In genomic region chr9:121125590-121125989, GRCh38 we compare ENCODE assay signal across 17 cellular contexts. TPM values are rescaled to one million over a fixed set of nuclear protein-coding genes. Genes with fewer than 3 reads are reported as not detected.
DNase-seq lines count a peak whose midpoint lies in the region; ATAC-seq and TF ChIP-seq lines count a peak whose summit lies in the region.
"Had no signal": no experiment of that assay in that cellular context is flagged by ENCODE, and none has a peak within 500 bp of the region (broad histone marks: within the 10 kb centered on the region; RNA-seq: fewer than 3 reads in every experiment).

No MANE protein-coding gene starts in this region.

- H3K36me3 Mint-ChIP-seq in activated T-cell treated with anti-CD3 and anti-CD28 coated beads, Interleukin-2, amount 50 U/mL, for 24 hours (ENCODE audit: low read depth): peaks cover 83% of the 10 kb centered on the region
- H3K36me3 Mint-ChIP-seq in CD4-positive, CD25-positive, alpha-beta regulatory T cell: peaks cover 56% of the 10 kb centered on the region
- H3K36me3 Mint-ChIP-seq in T-helper 17 cell (ENCODE audit: low read depth): peaks cover 10% of the 10 kb centered on the region
- H3K36me3 Mint-ChIP-seq in naive thymus-derived CD8-positive, alpha-beta T cell: peaks cover 20 to 63% (median 49%) of the 10 kb centered on the region in 3 donors

- peaks cover 32% of the 10 kb centered on the region for H3K36me3 ChIP-seq in CD4-positive, CD25-positive, alpha-beta regulatory T cell (ENCODE audit: control insufficient read depth, insufficient read depth, low read length)

- H3K9me3 Mint-ChIP-seq in activated T-cell treated with anti-CD3 and anti-CD28 coated beads, Interleukin-2, amount 50 U/mL, for 24 hours: peaks cover 6% of the 10 kb centered on the region
- H3K9me3 Mint-ChIP-seq in CD4-positive, CD25-positive, alpha-beta regulatory T cell: peaks cover 0 to 20% (median 4%) of the 10 kb centered on the region in 7 donors
- H3K9me3 Mint-ChIP-seq in naive thymus-derived CD8-positive, alpha-beta T cell: peaks cover 4 to 19% (median 6%) of the 10 kb centered on the region in 9 donors

- peaks cover 47% of the 10 kb centered on the region for H3K4me1 ChIP-seq in CD4-positive, CD25-positive, alpha-beta regulatory T cell (ENCODE audit: control insufficient read depth, insufficient read depth, low read length, poor library complexity, severe bottlenecking)

- peak overlapping the region; percentile 12 for H3K27ac Mint-ChIP-seq in activated T-cell treated with anti-CD3 and anti-CD28 coated beads, Interleukin-2, amount 50 U/mL, for 24 hours
- peak overlapping the region in 2 of 3 donors; percentile 21 to 59 for H3K27ac Mint-ChIP-seq in CD4-positive, CD25-positive, alpha-beta regulatory T cell
- H3K27ac Mint-ChIP-seq in T-helper 17 cell: peak overlapping the region; percentile 74
- H3K27ac Mint-ChIP-seq in naive thymus-derived CD8-positive, alpha-beta T cell: peak overlapping the region in 7 of 10 donors; percentile 9 to 74 (median 41)

- H3K4me1 Mint-ChIP-seq in activated T-cell treated with anti-CD3 and anti-CD28 coated beads, Interleukin-2, amount 50 U/mL, for 24 hours (ENCODE audit: low read depth): peaks cover 73% of the 10 kb centered on the region
- H3K4me1 Mint-ChIP-seq in CD4-positive, CD25-positive, alpha-beta regulatory T cell: peaks cover 26 to 81% (median 55%) of the 10 kb centered on the region in 4 donors
- peaks cover 34% of the 10 kb centered on the region for H3K4me1 Mint-ChIP-seq in T-helper 17 cell
- peaks cover 36 to 76% (median 73%) of the 10 kb centered on the region in 4 donors for H3K4me1 Mint-ChIP-seq in naive thymus-derived CD8-positive, alpha-beta T cell

- H3K27me3 Mint-ChIP-seq in activated T-cell treated with anti-CD3 and anti-CD28 coated beads, Interleukin-2, amount 50 U/mL, for 24 hours: no peaks in the 10 kb centered on the region
- H3K27me3 Mint-ChIP-seq in CD4-positive, CD25-positive, alpha-beta regulatory T cell: peaks cover under 1% of the 10 kb centered on the region
- H3K27me3 Mint-ChIP-seq in T-helper 17 cell: no peaks in the 10 kb centered on the region
- no peaks in the 10 kb centered on the region for H3K27me3 Mint-ChIP-seq in naive thymus-derived CD8-positive, alpha-beta T cell
- H3K27me3 Mint-ChIP-seq: CD4-positive, alpha-beta memory T cell had no signal

- POLR2A ChIA-PET in naive thymus-derived CD8-positive, alpha-beta T cell (lab: Charles Lee): interaction anchor here (3.2 kb wide), 1 partner anchor 11 kb away, joined by 16 read pairs; no protein-coding TSS in a partner anchor
- POLR2A ChIA-PET in HEK293T (lab: Yijun Ruan, JAX): no interaction called here

- CTCF ChIA-PET in HEK293T (lab: Yijun Ruan, JAX): interaction anchor here (0.6 kb wide), 2 partner anchors 141 to 149 kb away, joined by 3 to 4 read pairs; no protein-coding TSS in a partner anchor

- no peak for ATAC-seq in CD4-positive, CD25-positive, alpha-beta regulatory T cell (ENCODE audit: low read depth in 2 of 2)
- no peak for ATAC-seq in T-helper 17 cell
- ATAC-seq in naive thymus-derived CD8-positive, alpha-beta T cell: no peak
- ATAC-seq in HG02763 (IDR thresholded peaks at IDR 0.05; ENCODE audit: unreplicated experiment): no peak

- no peaks in the 10 kb centered on the region for H3K27me3 ChIP-seq in CD4-positive, CD25-positive, alpha-beta regulatory T cell (ENCODE audit: control insufficient read depth, insufficient read depth, low read length)
- H3K27me3 ChIP-seq: BLaER1 treated with 17β-estradiol and CSF1 and Interleukin-3, amounts not matched to agents 10 nM and 100 nM had no signal

- no peak for DNase-seq in activated T-cell treated with anti-CD3 and anti-CD28 coated beads, Interleukin-2, amount 50 U/mL, for 24 hours
- no peak for DNase-seq in activated T-cell treated with anti-CD3 and anti-CD28 coated beads, Interleukin-2, amount 50 U/mL, for 1 hour
- DNase-seq in CD4-positive, CD25-positive, alpha-beta regulatory T cell: no peak
- DNase-seq in T-helper 17 cell: no peak
- no peak for DNase-seq in naive thymus-derived CD8-positive, alpha-beta T cell
- DNase-seq in HEK293T (ENCODE audit: extremely low spot score): no peak
- DNase-seq in RPMI8226: no peak
- DNase-seq: 8988T; AML-193; CD4-positive, alpha-beta memory T cell; COR-L47; DND-41; GDM1; HCEC 1CT had no signal

- no peak overlapping the region for H3K27ac ChIP-seq in CD4-positive, CD25-positive, alpha-beta regulatory T cell (ENCODE audit: insufficient read depth, low read length, poor library complexity, severe bottlenecking)
- H3K27ac ChIP-seq: BLaER1 treated with 17β-estradiol and CSF1 and Interleukin-3, amounts not matched to agents 10 nM and 100 nM; HL-60 had no signal

- peak overlapping the region; percentile 51 for H3K4me3 ChIP-seq in CD4-positive, CD25-positive, alpha-beta regulatory T cell (ENCODE audit: low read depth, low read length)
- H3K4me3 ChIP-seq: BLaER1 treated with 17β-estradiol and CSF1 and Interleukin-3, amounts not matched to agents 10 nM and 100 nM had no signal

- H3K4me3 Mint-ChIP-seq in activated T-cell treated with anti-CD3 and anti-CD28 coated beads, Interleukin-2, amount 50 U/mL, for 24 hours: no peak overlapping the region
- peak overlapping the region; percentile 46 to 75 (median 67) for H3K4me3 Mint-ChIP-seq in CD4-positive, CD25-positive, alpha-beta regulatory T cell
- no peak overlapping the region for H3K4me3 Mint-ChIP-seq in T-helper 17 cell
- H3K4me3 Mint-ChIP-seq in naive thymus-derived CD8-positive, alpha-beta T cell: peak overlapping the region in 9 of 10 donors; percentile 5 to 71 (median 31)

- peaks cover 0 to 1% of the 10 kb centered on the region in 2 experiments for H3K9me3 ChIP-seq in CD4-positive, CD25-positive, alpha-beta regulatory T cell (ENCODE audit: control insufficient read depth in 2 of 2, low read length in 2 of 2)
- no peaks in the 10 kb centered on the region for H3K9me3 ChIP-seq in T-helper 17 cell (ENCODE audit: control insufficient read depth, low read length, poor library complexity, severe bottlenecking)

TF ChIP-seq in HEK293T, 16 proteins besides CTCF, POLR2A, EP300 and RAD21:
- TF ChIP-seq HDGF (IDR thresholded peaks at IDR 0.05; ENCODE audit: borderline replicate concordance) (no peak), BHLHE40 (IDR thresholded peaks at IDR 0.05; ENCODE audit: borderline replicate concordance) (no peak), L3MBTL2 (conservative IDR thresholded peaks at IDR 0.05) (no peak), PKNOX1 (IDR thresholded peaks at IDR 0.05) (no peak), FOXM1 (IDR thresholded peaks at IDR 0.05; ENCODE audit: borderline replicate concordance) (no peak), TARDBP (IDR thresholded peaks at IDR 0.05) (no peak), LEF1 (IDR thresholded peaks at IDR 0.05; ENCODE audit: borderline replicate concordance) (no peak), ELF4 (IDR thresholded peaks at IDR 0.05) (no peak), NFRKB (IDR thresholded peaks at IDR 0.05) (no peak), FOXA1 (IDR thresholded peaks at IDR 0.05) (no peak)
TF ChIP-seq in HEK293T: peak in this region for 0.

RNA-seq across cellular contexts. Expression of gene CNTRL, which starts 50.8 kb away (rescaled TPM):
- total RNA-seq in CD4-positive, CD25-positive, alpha-beta regulatory T cell: 135 TPM
- polyA plus RNA-seq in CD4-positive, CD25-positive, alpha-beta regulatory T cell: 10 to 100 TPM; 12.2 to 17.8 (median 14.8) TPM
- total RNA-seq in T-helper 17 cell: 10 to 100 TPM; 69.5 to 81.1 TPM
- 100 to 1,000 TPM; 112 to 115 TPM for total RNA-seq in naive thymus-derived CD8-positive, alpha-beta T cell
- 10 to 100 TPM in 2 of 3 donors, 1 to 10 TPM in 1; 6.5 to 20.6 (median 11.3) TPM for polyA plus RNA-seq in naive thymus-derived CD8-positive, alpha-beta T cell

Comparison
In these comparisons a context has a peak if more than half of its experiments do, and no peak if none do; other contexts are left out.
1. H3K27ac Mint-ChIP-seq: peak in every context shown above with its lines; median percentile 74 in T-helper 17 cell; 41 in naive thymus-derived CD8-positive, alpha-beta T cell; 40 in CD4-positive, CD25-positive, alpha-beta regulatory T cell; 12 in activated T-cell treated with anti-CD3 and anti-CD28 coated beads, Interleukin-2, amount 50 U/mL, for 24 hours.
2. H3K4me3 Mint-ChIP-seq: peak in CD4-positive, CD25-positive, alpha-beta regulatory T cell (4 of 4) and naive thymus-derived CD8-positive, alpha-beta T cell (9 of 10); none in activated T-cell treated with anti-CD3 and anti-CD28 coated beads, Interleukin-2, amount 50 U/mL, for 24 hours (single experiment) and T-helper 17 cell (single experiment).